In the genomic region with DNA sequence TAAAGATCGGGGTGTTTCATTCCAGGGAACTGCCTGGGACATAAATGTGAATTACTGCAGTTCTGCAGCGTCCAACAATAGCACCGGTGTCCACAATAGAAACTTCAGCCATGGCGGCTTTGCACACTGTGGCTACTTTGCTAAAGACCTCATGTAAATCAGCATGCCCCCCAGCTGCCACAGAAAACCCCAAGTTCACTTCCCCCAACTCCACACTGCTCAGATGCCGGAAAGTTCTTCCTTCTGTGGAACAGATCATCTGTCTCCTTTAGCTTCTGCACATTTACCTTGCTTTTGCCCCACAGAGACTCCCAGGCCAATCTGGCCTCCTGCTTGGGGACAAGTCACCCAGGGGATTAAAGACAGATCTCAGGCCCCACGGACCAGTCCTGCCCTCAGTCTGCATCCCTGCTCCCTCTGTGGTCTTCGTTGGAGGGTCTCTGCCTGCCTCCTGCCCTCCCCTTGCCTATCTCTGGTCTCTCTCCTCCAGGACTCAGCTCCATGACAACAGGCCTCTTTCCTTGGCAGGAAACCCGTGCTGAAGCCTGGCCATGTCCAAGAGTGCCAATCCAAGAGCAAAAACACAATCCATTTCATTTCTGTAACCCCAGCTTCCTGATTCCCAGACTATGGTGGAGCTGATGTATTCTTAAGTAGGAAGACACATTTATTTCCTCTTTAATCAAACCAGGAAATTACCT, we compare ENCODE assay signal across 24 cellular contexts.
DNase-seq lines count a peak whose midpoint lies in the region; ATAC-seq and TF ChIP-seq lines count a peak whose summit lies in the region.
"Had no signal": no experiment of that assay in that cellular context is flagged by ENCODE, and none has a peak within 500 bp of the region (broad histone marks: within the 10 kb centered on the region; RNA-seq: fewer than 3 reads in every experiment).

No MANE protein-coding gene starts in this region.

- H3K4me1 ChIP-seq in left ventricle myocardium inferior (peaks cover 51% of the 10 kb centered on the region), endodermal cell (ENCODE audit: control insufficient read depth, insufficient read depth, low read length) (peaks cover 28% of the 10 kb centered on the region), uterus (peaks cover 7 to 17% of the 10 kb centered on the region in 2 donors), osteoblast (ENCODE audit: insufficient read depth, low read length) (no peaks in the 10 kb centered on the region)

- H3K4me3 ChIP-seq in left ventricle myocardium inferior (no peak overlapping the region), endodermal cell (ENCODE audit: low read length) (no peak overlapping the region), uterus (no peak overlapping the region), osteoblast (ENCODE audit: insufficient read depth, low read length) (no peak overlapping the region)
- H3K4me3 ChIP-seq: BLaER1 treated with 17β-estradiol and CSF1 and Interleukin-3, amounts not matched to agents 10 nM and 100 nM; esophagus squamous epithelium; gastroesophageal sphincter; PC-9; SJSA1 had no signal

- H3K36me3 Mint-ChIP-seq in endodermal cell (ENCODE audit: low read depth): no peaks in the 10 kb centered on the region
- no peaks in the 10 kb centered on the region for H3K36me3 Mint-ChIP-seq in nephron (ENCODE audit: low read depth)
- H3K36me3 Mint-ChIP-seq: WTC11 had no signal

- DNase-seq in Right ventricle myocardium inferior (ENCODE audit: missing footprints) (no peak), left ventricle myocardium inferior (no peak), endodermal cell (peak; percentile 35), uterus (no peak), T-helper 9 cell (no peak), NCI-H345 (lab: John Stamatoyannopoulos, UW) (no peak), osteoblast (ENCODE audit: insufficient read length, low spot score, missing footprints) (no peak)
- DNase-seq: activated CD4-positive, alpha-beta memory T cell treated with anti-CD3 and anti-CD28 coated beads, Interleukin-2, amount 10 ng/mL, durations not matched to agents 7 days and 5 days; activated naive CD4-positive, alpha-beta T cell treated with anti-CD3 and anti-CD28 coated beads for 36 hours; activated T-cell treated with anti-CD3 and anti-CD28 coated beads, Interleukin-2, amount 50 U/mL, for 1 hour; effector CD8-positive, alpha-beta T cell; esophagus squamous epithelium; kidney glomerular epithelial cell; NCI-H2171 treated with DMSO at 0.1 percent for 48 hours; NCI-H69; PC-9; stimulated activated CD8-positive, alpha-beta memory T cell treated with anti-CD3 and anti-CD28 coated beads, Interleukin-4, amount 100 ng/mL, for 48 hours had no signal

- no peaks in the 10 kb centered on the region for H3K79me2 ChIP-seq in osteoblast (ENCODE audit: insufficient read depth, low read length)

- H3K9me3 ChIP-seq in left ventricle myocardium inferior (replicated peaks): no peaks in the 10 kb centered on the region
- H3K9me3 ChIP-seq in endodermal cell (ENCODE audit: control insufficient read depth, low read length): no peaks in the 10 kb centered on the region
- H3K9me3 ChIP-seq in uterus: no peaks in the 10 kb centered on the region
- no peaks in the 10 kb centered on the region for H3K9me3 ChIP-seq in osteoblast (ENCODE audit: low read depth, low read length)
- H3K9me3 ChIP-seq: BLaER1 treated with 17β-estradiol and CSF1 and Interleukin-3, amounts not matched to agents 10 nM and 100 nM; esophagus squamous epithelium; gastroesophageal sphincter; SJSA1 had no signal

- H3K4me3 Mint-ChIP-seq in endodermal cell: no peak overlapping the region
- peak overlapping the region in 2 of 3 experiments; percentile 2 to 30 for H3K4me3 Mint-ChIP-seq in nephron
- H3K4me3 Mint-ChIP-seq: activated CD4-positive, alpha-beta memory T cell treated with anti-CD3 and anti-CD28 coated beads, Interleukin-2, amount 10 ng/mL, durations not matched to agents 7 days and 5 days; activated naive CD4-positive, alpha-beta T cell treated with anti-CD3 and anti-CD28 coated beads for 36 hours; T-helper 2 cell treated with Interferon-gamma antibody and Interleukin-4, amounts not matched to agents 5 μg/mL and 100 μg/mL, for 36 hours; WTC11 had no signal

- TF ChIP-seq CTCF in left ventricle myocardium inferior (IDR thresholded peaks at IDR 0.05; ENCODE audit: borderline replicate concordance) (no peak), endodermal cell (conservative IDR thresholded peaks at IDR 0.05) (no peak), nephron (IDR thresholded peaks at IDR 0.05; ENCODE audit: unreplicated experiment in 3 of 3) (no peak), uterus (IDR thresholded peaks at IDR 0.05) (no peak), osteoblast (IDR thresholded peaks at IDR 0.05; ENCODE audit: extremely low read depth, low read depth, low read length) (no peak)

- no peaks in the 10 kb centered on the region for H3K27me3 Mint-ChIP-seq in endodermal cell (ENCODE audit: insufficient read depth)
- peaks cover 11% of the 10 kb centered on the region for H3K27me3 Mint-ChIP-seq in nephron (ENCODE audit: low read depth)

- H3K36me3 ChIP-seq in left ventricle myocardium inferior (no peaks in the 10 kb centered on the region), endodermal cell (ENCODE audit: control insufficient read depth, insufficient read depth, low read length) (no peaks in the 10 kb centered on the region), uterus (no peaks in the 10 kb centered on the region), osteoblast (ENCODE audit: insufficient read depth, low read length) (no peaks in the 10 kb centered on the region)
- H3K36me3 ChIP-seq: BLaER1 treated with 17β-estradiol and CSF1 and Interleukin-3, amounts not matched to agents 10 nM and 100 nM; esophagus squamous epithelium; gastroesophageal sphincter; SJSA1 had no signal

- peaks cover 66% of the 10 kb centered on the region for H3K4me1 Mint-ChIP-seq in endodermal cell
- peaks cover 46% of the 10 kb centered on the region for H3K4me1 Mint-ChIP-seq in nephron
- H3K4me1 Mint-ChIP-seq: activated CD4-positive, alpha-beta memory T cell treated with anti-CD3 and anti-CD28 coated beads, Interleukin-2, amount 10 ng/mL, durations not matched to agents 7 days and 5 days had no signal

- H3K27me3 ChIP-seq in left ventricle myocardium inferior (ENCODE audit: low read depth) (no peaks in the 10 kb centered on the region), endodermal cell (ENCODE audit: control insufficient read depth, insufficient read depth, low read length, poor library complexity, severe bottlenecking) (no peaks in the 10 kb centered on the region), uterus (no peaks in the 10 kb centered on the region), osteoblast (ENCODE audit: insufficient read depth, low read length) (peaks cover 7% of the 10 kb centered on the region)
- H3K27me3 ChIP-seq: BLaER1 treated with 17β-estradiol and CSF1 and Interleukin-3, amounts not matched to agents 10 nM and 100 nM; esophagus squamous epithelium; gastroesophageal sphincter; SJSA1 had no signal

- H3K27ac ChIP-seq in left ventricle myocardium inferior (replicated peaks) (no peak overlapping the region), endodermal cell (ENCODE audit: low read depth, low read length) (peak overlapping the region; percentile 84), uterus (peak overlapping the region; percentile 52 to 63), osteoblast (ENCODE audit: low read depth, low read length) (no peak overlapping the region)
- H3K27ac ChIP-seq: BLaER1 treated with 17β-estradiol and CSF1 and Interleukin-3, amounts not matched to agents 10 nM and 100 nM; PC-9 had no signal

- WGBS in endodermal cell (ENCODE audit: insufficient coverage in 1 of 2, insufficient read length in 1 of 2), 2 experiments: 80 to 92% methylated on average over 5 to 8 of the region's 8 CpGs

- H2AFZ ChIP-seq in osteoblast (ENCODE audit: low read length): no peak overlapping the region
- H2AFZ ChIP-seq: PC-9 had no signal

- intact Hi-C loops in Right ventricle myocardium inferior (cut with DNase I): no loop called here
- intact Hi-C loops in left ventricle myocardium inferior (cut with micrococcal nuclease): no loop called here
- intact Hi-C loops in uterus (cut with DNase I; ENCODE audit: low total_unique reads): no loop called here

- H3K27ac Mint-ChIP-seq in endodermal cell (peak overlapping the region; percentile 44), nephron (peak overlapping the region; percentile 71 to 96 (median 88))
- H3K27ac Mint-ChIP-seq: activated CD4-positive, alpha-beta memory T cell treated with anti-CD3 and anti-CD28 coated beads, Interleukin-2, amount 10 ng/mL, durations not matched to agents 7 days and 5 days; activated naive CD4-positive, alpha-beta T cell treated with anti-CD3 and anti-CD28 coated beads for 36 hours; T-helper 2 cell treated with Interferon-gamma antibody and Interleukin-4, amounts not matched to agents 5 μg/mL and 100 μg/mL, for 36 hours; WTC11 had no signal

- H3K9me3 Mint-ChIP-seq in endodermal cell (no peaks in the 10 kb centered on the region), nephron (no peaks in the 10 kb centered on the region)
- H3K9me3 Mint-ChIP-seq: activated CD4-positive, alpha-beta memory T cell treated with anti-CD3 and anti-CD28 coated beads, Interleukin-2, amount 10 ng/mL, durations not matched to agents 7 days and 5 days; activated naive CD4-positive, alpha-beta T cell treated with anti-CD3 and anti-CD28 coated beads for 36 hours; T-helper 2 cell treated with Interferon-gamma antibody and Interleukin-4, amounts not matched to agents 5 μg/mL and 100 μg/mL, for 36 hours; WTC11 had no signal

- ATAC-seq in Right ventricle myocardium inferior: peak; percentile 25
- ATAC-seq: gastroesophageal sphincter, HepG2, WTC11 had no signal

- TF ChIP-seq POLR2A in uterus (IDR thresholded peaks at IDR 0.05): no peak

- H4K20me1 ChIP-seq in osteoblast (ENCODE audit: insufficient read depth, low read length): no peaks in the 10 kb centered on the region
- H4K20me1 ChIP-seq: BLaER1 treated with 17β-estradiol and CSF1 and Interleukin-3, amounts not matched to agents 10 nM and 100 nM had no signal

- H3K9ac ChIP-seq in endodermal cell (ENCODE audit: extremely low read depth, low read length, poor library complexity, severe bottlenecking): no peak overlapping the region
- H3K9ac ChIP-seq: BLaER1 treated with 17β-estradiol and CSF1 and Interleukin-3, amounts not matched to agents 10 nM and 100 nM had no signal

- no peak overlapping the region for H3K4me2 ChIP-seq in osteoblast (ENCODE audit: insufficient read depth, low read length)
- H3K4me2 ChIP-seq: PC-9 had no signal

Comparison
In these comparisons a context has a peak if more than half of its experiments do, and no peak if none do; other contexts are left out.
1. H3K27ac ChIP-seq: peak in endodermal cell (single experiment) and uterus (2 of 2); none in left ventricle myocardium inferior (single experiment) and osteoblast (single experiment).